8 cellular contexts compared by ENCODE assay signal in the genomic region with DNA sequence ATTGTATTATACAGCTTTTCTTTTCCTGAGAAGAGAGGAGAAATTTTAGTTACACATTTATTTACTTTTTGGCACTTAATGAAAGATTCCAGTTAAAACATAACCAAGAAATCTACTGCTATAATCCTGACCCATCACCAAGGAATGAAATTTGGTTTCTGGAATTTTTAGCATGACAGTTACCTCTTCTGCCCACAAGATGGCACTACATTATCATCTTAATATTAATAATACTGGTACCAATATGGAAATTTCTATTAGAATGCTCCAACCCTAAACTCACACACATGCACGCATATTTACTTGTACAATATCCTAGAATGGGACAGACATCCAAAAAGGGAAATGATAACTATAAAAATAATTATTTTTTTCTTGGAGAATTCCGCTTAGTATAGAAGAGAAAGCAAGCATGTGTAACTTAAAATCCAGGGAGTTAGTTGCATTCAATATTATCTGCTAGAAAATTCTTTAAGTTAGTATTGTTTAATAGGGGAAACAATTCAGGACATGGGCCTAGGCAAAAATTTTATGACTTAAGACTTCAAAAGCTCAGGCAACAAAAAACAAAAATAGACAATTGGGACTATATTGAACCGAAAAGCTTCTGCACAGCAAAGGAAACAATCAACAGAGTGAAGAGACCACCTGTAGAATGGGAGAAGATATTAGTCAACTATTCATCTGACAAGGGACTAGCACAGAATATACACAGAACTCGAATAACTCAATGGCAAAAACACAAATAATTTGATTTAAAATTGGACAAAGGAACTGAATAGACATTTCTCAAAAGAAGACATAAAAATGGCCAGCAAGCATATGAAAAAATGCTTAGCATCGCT. TPM values are rescaled to one million over a fixed set of nuclear protein-coding genes. Genes with fewer than 3 reads are reported as not detected.
DNase-seq lines count a peak whose midpoint lies in the region; ATAC-seq and TF ChIP-seq lines count a peak whose summit lies in the region.

No MANE protein-coding gene starts in this region.

- DNase-seq in G401 (ENCODE audit: low spot score): peak; percentile 52
- DNase-seq in LoVo (ENCODE audit: low spot score): peak; percentile 41
- peak; percentile 40 for DNase-seq in cerebellar cortex (ENCODE audit: low spot score)
- DNase-seq in osteoblast (ENCODE audit: insufficient read length, low spot score, missing footprints): peak; percentile 34
- no peak for DNase-seq in activated CD4-positive, alpha-beta T cell treated with anti-CD3 and anti-CD28 coated beads, Interleukin-2, amount 10 ng/mL, durations not matched to agents 7 days and 5 days
- no peak for DNase-seq in SHP77 (lab: John Stamatoyannopoulos, UW)

- no peaks in the 10 kb centered on the region for H3K4me1 Mint-ChIP-seq in activated CD4-positive, alpha-beta T cell treated with anti-CD3 and anti-CD28 coated beads, Interleukin-2, amount 10 ng/mL, durations not matched to agents 7 days and 5 days

- no peaks in the 10 kb centered on the region for H3K27me3 ChIP-seq in osteoblast (ENCODE audit: insufficient read depth, low read length)

- no peak overlapping the region for H2AFZ ChIP-seq in osteoblast (ENCODE audit: low read length)

- peaks cover 2% of the 10 kb centered on the region for H3K27me3 Mint-ChIP-seq in activated CD4-positive, alpha-beta T cell treated with anti-CD3 and anti-CD28 coated beads, Interleukin-2, amount 10 ng/mL, durations not matched to agents 7 days and 5 days

- no peaks in the 10 kb centered on the region for H3K36me3 Mint-ChIP-seq in activated CD4-positive, alpha-beta T cell treated with anti-CD3 and anti-CD28 coated beads, Interleukin-2, amount 10 ng/mL, durations not matched to agents 7 days and 5 days (ENCODE audit: low read depth)

- TF ChIP-seq CTCF in osteoblast (IDR thresholded peaks at IDR 0.05; ENCODE audit: extremely low read depth, low read depth, low read length): peak; percentile 67

- no peaks in the 10 kb centered on the region for H4K20me1 ChIP-seq in osteoblast (ENCODE audit: insufficient read depth, low read length)

- CTCF ChIA-PET in activated CD4-positive, alpha-beta T cell treated with anti-CD3 and anti-CD28 coated beads, Interleukin-2, amount 10 ng/mL, durations not matched to agents 7 days and 5 days (lab: Charles Lee): interaction anchor here (0.6 kb wide), 2 partner anchors 46 to 494 kb away, joined by 3 read pairs; no protein-coding TSS in a partner anchor

- in situ Hi-C loops in G401 (cut with HindIII; ENCODE audit: low sequenced_read_pairs): no loop called here

- no peaks in the 10 kb centered on the region for H3K9me3 ChIP-seq in osteoblast (ENCODE audit: low read depth, low read length)

- H3K27ac Mint-ChIP-seq in activated CD4-positive, alpha-beta T cell treated with anti-CD3 and anti-CD28 coated beads, Interleukin-2, amount 10 ng/mL, durations not matched to agents 7 days and 5 days: no peak overlapping the region

- H3K9me3 Mint-ChIP-seq in activated CD4-positive, alpha-beta T cell treated with anti-CD3 and anti-CD28 coated beads, Interleukin-2, amount 10 ng/mL, durations not matched to agents 7 days and 5 days: no peaks in the 10 kb centered on the region

- no peaks in the 10 kb centered on the region for H3K4me1 ChIP-seq in osteoblast (ENCODE audit: insufficient read depth, low read length)

- no peak overlapping the region for H3K4me2 ChIP-seq in osteoblast (ENCODE audit: insufficient read depth, low read length)

- no peak overlapping the region for H3K4me3 Mint-ChIP-seq in activated CD4-positive, alpha-beta T cell treated with anti-CD3 and anti-CD28 coated beads, Interleukin-2, amount 10 ng/mL, durations not matched to agents 7 days and 5 days

- H3K27ac ChIP-seq in osteoblast (ENCODE audit: low read depth, low read length): no peak overlapping the region

- POLR2A ChIA-PET in activated CD4-positive, alpha-beta T cell treated with anti-CD3 and anti-CD28 coated beads, Interleukin-2, amount 10 ng/mL, durations not matched to agents 7 days and 5 days (lab: Charles Lee): no interaction called here

- ATAC-seq in HG03432 (IDR thresholded peaks at IDR 0.05; ENCODE audit: unreplicated experiment) (no peak), HG03139 (IDR thresholded peaks at IDR 0.05; ENCODE audit: unreplicated experiment) (no peak)

- no peaks in the 10 kb centered on the region for H3K36me3 ChIP-seq in osteoblast (ENCODE audit: insufficient read depth, low read length)

- H3K4me3 ChIP-seq in osteoblast (ENCODE audit: insufficient read depth, low read length): no peak overlapping the region

- no peaks in the 10 kb centered on the region for H3K79me2 ChIP-seq in osteoblast (ENCODE audit: insufficient read depth, low read length)

RNA-seq across cellular contexts. Expression of a gene that starts 37.4 kb away (rescaled TPM):
- not detected in 2 replicates for total RNA-seq in G401 (2014; rRNA removed; shearing (Covaris generic))
- total RNA-seq in osteoblast: under 0.01 TPM in 2 replicates
- under 1 TPM; 0.84 to 0.87 TPM for total RNA-seq in activated CD4-positive, alpha-beta T cell treated with anti-CD3 and anti-CD28 coated beads, Interleukin-2, amount 10 ng/mL, durations not matched to agents 7 days and 5 days

Comparison
In these comparisons a context has a peak if more than half of its experiments do, and no peak if none do; other contexts are left out.
1. DNase-seq: peak in G401 (single experiment), LoVo (single experiment), cerebellar cortex (single experiment) and osteoblast (single experiment); none in activated CD4-positive, alpha-beta T cell treated with anti-CD3 and anti-CD28 coated beads, Interleukin-2, amount 10 ng/mL, durations not matched to agents 7 days and 5 days (single experiment) and SHP77 (0 of 2).